3 cellular contexts compared by ENCODE assay signal in the genomic region with DNA sequence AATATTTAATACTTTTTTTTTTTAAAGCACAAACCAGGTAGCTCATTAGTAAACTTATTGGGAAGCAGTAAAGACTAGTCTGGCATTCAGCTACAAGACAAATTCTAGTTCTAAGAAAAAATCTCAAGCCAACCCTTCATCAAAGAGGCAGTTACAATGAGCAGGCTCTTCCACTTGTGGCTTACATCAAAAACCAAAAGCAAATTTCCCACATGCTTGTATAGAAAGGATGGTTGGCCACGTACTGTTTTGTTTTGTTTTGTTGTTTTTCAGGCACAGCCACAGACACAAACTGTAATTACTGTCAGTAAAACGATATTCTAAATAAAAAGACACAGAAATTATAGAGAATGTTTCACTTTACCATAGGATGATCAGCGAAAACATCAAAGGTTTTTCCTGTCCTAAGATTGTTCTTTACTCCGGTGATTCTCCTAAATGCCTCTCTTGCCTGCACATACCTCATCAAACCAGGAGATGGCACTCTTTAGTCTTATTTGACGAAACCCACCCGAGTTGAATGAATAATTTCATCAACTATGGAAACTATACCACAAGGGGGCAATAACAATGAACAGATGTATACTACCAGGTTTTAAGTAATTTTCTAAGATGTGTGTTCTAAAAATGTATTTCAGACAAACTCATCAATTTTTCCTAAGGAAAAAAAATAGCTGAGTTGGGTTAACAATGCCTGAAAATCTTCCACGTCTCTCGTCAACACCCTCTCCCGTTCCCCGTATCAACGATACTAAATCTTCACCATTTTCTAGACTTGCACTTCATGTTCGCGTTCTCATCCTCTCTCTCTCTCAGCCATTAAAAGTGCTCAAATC.
TF ChIP-seq lines count a peak whose summit lies in the region.

No MANE protein-coding gene starts in this region.

TF ChIP-seq in GM23338, 12 proteins besides CTCF, POLR2A, EP300 and RAD21 (continued from another document and continues in another):
- TF ChIP-seq ZNF462 (CRISPR knock-in tag; IDR thresholded peaks at IDR 0.05) (no peak), ZNF331 (CRISPR knock-in tag; IDR thresholded peaks at IDR 0.05; ENCODE audit: low read depth) (no peak), POLR2AphosphoS5 (IDR thresholded peaks at IDR 0.05; ENCODE audit: low read depth) (no peak), EZH2phosphoT487 (IDR thresholded peaks at IDR 0.05; ENCODE audit: unreplicated experiment) (no peak), NANOG (IDR thresholded peaks at IDR 0.05; ENCODE audit: borderline replicate concordance) (no peak)

TF ChIP-seq in SK-N-SH treated with all-trans-retinoic acid at 6 μM for 48 hours, 23 proteins besides CTCF, POLR2A, EP300 and RAD21 (continued from another document):
- TF ChIP-seq ZNF565 (CRISPR knock-in tag; conservative IDR thresholded peaks at IDR 0.05; ENCODE audit: low read depth), result no peak
- TF ChIP-seq TCF4 (CRISPR knock-in tag; IDR thresholded peaks at IDR 0.05; ENCODE audit: borderline replicate concordance), result no peak
- no peak for TF ChIP-seq CSDC2 (CRISPR knock-in tag; IDR thresholded peaks at IDR 0.05)
- no peak for TF ChIP-seq ZC3H10 (CRISPR knock-in tag; IDR thresholded peaks at IDR 0.05)
- TF ChIP-seq SNAI2 (CRISPR knock-in tag; IDR thresholded peaks at IDR 0.05), result no peak
- no peak for TF ChIP-seq OSR1 (CRISPR knock-in tag; IDR thresholded peaks at IDR 0.05)
- TF ChIP-seq CREB5 (CRISPR knock-in tag; IDR thresholded peaks at IDR 0.05; ENCODE audit: low read depth), result no peak
- no peak for TF ChIP-seq ARNTL (CRISPR knock-in tag; IDR thresholded peaks at IDR 0.05; ENCODE audit: borderline replicate concordance, low read depth)
- no peak for TF ChIP-seq ZNF8 (CRISPR knock-in tag; IDR thresholded peaks at IDR 0.05)
- TF ChIP-seq ZNF70 (CRISPR knock-in tag; IDR thresholded peaks at IDR 0.05), result no peak
- TF ChIP-seq ZFP30 (CRISPR knock-in tag; IDR thresholded peaks at IDR 0.05), result no peak
- TF ChIP-seq, protein P1, sequence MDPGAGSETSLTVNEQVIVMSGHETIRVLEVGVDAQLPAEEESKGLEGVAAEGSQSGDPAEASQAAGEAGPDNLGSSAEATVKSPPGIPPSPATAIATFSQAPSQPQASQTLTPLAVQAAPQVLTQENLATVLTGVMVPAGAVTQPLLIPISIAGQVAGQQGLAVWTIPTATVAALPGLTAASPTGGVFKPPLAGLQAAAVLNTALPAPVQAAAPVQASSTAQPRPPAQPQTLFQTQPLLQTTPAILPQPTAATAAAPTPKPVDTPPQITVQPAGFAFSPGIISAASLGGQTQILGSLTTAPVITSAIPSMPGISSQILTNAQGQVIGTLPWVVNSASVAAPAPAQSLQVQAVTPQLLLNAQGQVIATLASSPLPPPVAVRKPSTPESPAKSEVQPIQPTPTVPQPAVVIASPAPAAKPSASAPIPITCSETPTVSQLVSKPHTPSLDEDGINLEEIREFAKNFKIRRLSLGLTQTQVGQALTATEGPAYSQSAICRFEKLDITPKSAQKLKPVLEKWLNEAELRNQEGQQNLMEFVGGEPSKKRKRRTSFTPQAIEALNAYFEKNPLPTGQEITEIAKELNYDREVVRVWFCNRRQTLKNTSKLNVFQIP (CRISPR knock-in tag; IDR thresholded peaks at IDR 0.05; ENCODE audit: borderline replicate concordance, low read depth), result no peak
- no peak for TF ChIP-seq GLIS3 (CRISPR knock-in tag; IDR thresholded peaks at IDR 0.05)
- TF ChIP-seq ESRRG (CRISPR knock-in tag; IDR thresholded peaks at IDR 0.05), result no peak
- TF ChIP-seq TOX (CRISPR knock-in tag; IDR thresholded peaks at IDR 0.05; ENCODE audit: borderline replicate concordance), result no peak

TF ChIP-seq in K562, 482 proteins besides CTCF, POLR2A, EP300 and RAD21 (continues in another document):
- TF ChIP-seq, protein P2, sequence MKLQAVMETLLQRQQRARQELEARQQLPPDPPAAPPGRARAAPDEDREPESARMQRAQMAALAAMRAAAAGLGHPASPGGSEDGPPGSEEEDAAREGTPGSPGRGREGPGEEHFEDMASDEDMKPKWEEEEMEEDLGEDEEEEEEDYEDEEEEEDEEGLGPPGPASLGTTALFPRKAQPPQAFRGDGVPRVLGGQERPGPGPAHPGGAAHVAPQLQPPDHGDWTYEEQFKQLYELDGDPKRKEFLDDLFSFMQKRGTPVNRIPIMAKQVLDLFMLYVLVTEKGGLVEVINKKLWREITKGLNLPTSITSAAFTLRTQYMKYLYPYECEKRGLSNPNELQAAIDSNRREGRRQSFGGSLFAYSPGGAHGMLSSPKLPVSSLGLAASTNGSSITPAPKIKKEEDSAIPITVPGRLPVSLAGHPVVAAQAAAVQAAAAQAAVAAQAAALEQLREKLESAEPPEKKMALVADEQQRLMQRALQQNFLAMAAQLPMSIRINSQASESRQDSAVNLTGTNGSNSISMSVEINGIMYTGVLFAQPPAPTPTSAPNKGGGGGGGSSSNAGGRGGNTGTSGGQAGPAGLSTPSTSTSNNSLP (IDR thresholded peaks at IDR 0.05; ENCODE audit: borderline replicate concordance, low read depth, low read length), result peak; percentile 100
- TF ChIP-seq MYC (IDR thresholded peaks at IDR 0.05; ENCODE audit: low read depth, low read length) (0 out of 2 replicates have a peak, but pooled peaks have one; percentile 12), MYC (CRISPR knock-in tag; IDR thresholded peaks at IDR 0.05; ENCODE audit: borderline replicate concordance, low read depth) (no peak), CTCFL (IDR thresholded peaks at IDR 0.05; ENCODE audit: borderline replicate concordance, insufficient read depth, low read depth, low read length, poor library complexity, severe bottlenecking) (peak; percentile 18), RCOR1 (IDR thresholded peaks at IDR 0.05; ENCODE audit: borderline replicate concordance in 1 of 2, low read depth in 2 of 2, low read length in 2 of 2) (0 out of 4 replicates have a peak, but pooled peaks of 1 of the 2 experiments have one; percentile 9), LEF1 (IDR thresholded peaks at IDR 0.05) (peak; percentile 37; the same call in 1 of the 2 replicates), ZNF197 (CRISPR knock-in tag; IDR thresholded peaks at IDR 0.05; ENCODE audit: low read depth) (no peak), SOX6 (IDR thresholded peaks at IDR 0.05) (peak; percentile 40; the same call in 1 of the 2 replicates), SMC3 (conservative IDR thresholded peaks at IDR 0.05; ENCODE audit: insufficient read depth, low read depth, low read length) (peak; percentile 97), ESRRA (IDR thresholded peaks at IDR 0.05; ENCODE audit: borderline replicate concordance, low read depth) (peak; percentile 96), E2F3 (CRISPR knock-in tag; IDR thresholded peaks at IDR 0.05) (no peak), CREM (IDR thresholded peaks at IDR 0.05; ENCODE audit: low read depth) (peak; percentile 42), CC2D1A (IDR thresholded peaks at IDR 0.05) (peak; percentile 80), ZNF316 (IDR thresholded peaks at IDR 0.05) (peak; percentile 80), MAFK (IDR thresholded peaks at IDR 0.05; ENCODE audit: low read length) (0 out of 2 replicates have a peak, but pooled peaks have one; percentile 8), ZBTB7A (IDR thresholded peaks at IDR 0.05; ENCODE audit: borderline replicate concordance, control insufficient read depth, low read depth, low read length) (no peak), TOE1 (IDR thresholded peaks at IDR 0.05; ENCODE audit: borderline replicate concordance) (no peak), TOE1 (CRISPR knock-in tag; IDR thresholded peaks at IDR 0.05; ENCODE audit: borderline replicate concordance, low read depth) (no peak), ZBTB2 (IDR thresholded peaks at IDR 0.05) (no peak), PBX2 (CRISPR knock-in tag; IDR thresholded peaks at IDR 0.05; ENCODE audit: low read depth) (no peak), PBX2 (tag; conservative IDR thresholded peaks at IDR 0.05; ENCODE audit: low read depth) (0 out of 2 replicates have a peak, but pooled peaks have one; percentile 16), MAZ (CRISPR knock-in tag; conservative IDR thresholded peaks at IDR 0.05 in 1 of 2, IDR thresholded peaks at IDR 0.05 in 1 of 2) (peak in 1 of 2 experiments; percentile 43; a peak in 1 of 4 replicates), JUND (IDR thresholded peaks at IDR 0.05; ENCODE audit: borderline replicate concordance, low read depth, low read length) (peak; percentile 32; the same call in 1 of the 2 replicates), JUND (tag; IDR thresholded peaks at IDR 0.05; ENCODE audit: borderline replicate concordance, low read depth, low read length) (no peak), NBN (IDR thresholded peaks at IDR 0.05; ENCODE audit: low read depth) (0 out of 2 replicates have a peak, but pooled peaks have one; percentile 72), CSDE1 (IDR thresholded peaks at IDR 0.05) (no peak), NFATC3 (IDR thresholded peaks at IDR 0.05) (peak; percentile 62; the same call in 1 of the 2 replicates), POLR2H (tag; IDR thresholded peaks at IDR 0.05; ENCODE audit: low read depth) (0 out of 2 replicates have a peak, but pooled peaks have one; percentile 28), BRCA1 (IDR thresholded peaks at IDR 0.05) (no peak), BRCA1 (CRISPR knock-in tag; IDR thresholded peaks at IDR 0.05) (no peak), L3MBTL2 (IDR thresholded peaks at IDR 0.05) (0 out of 2 replicates have a peak, but pooled peaks have one; percentile 29), RFX1 (IDR thresholded peaks at IDR 0.05) (no peak), HDAC3 (IDR thresholded peaks at IDR 0.05; ENCODE audit: borderline replicate concordance, partially characterized antibody) (peak; percentile 29), C11orf30 (IDR thresholded peaks at IDR 0.05; ENCODE audit: low read depth) (peak; percentile 75), ZNF24 (IDR thresholded peaks at IDR 0.05) (peak; percentile 24; the same call in 1 of the 2 replicates), TEAD1 (CRISPR knock-in tag; IDR thresholded peaks at IDR 0.05) (0 out of 4 replicates have a peak, but pooled peaks of 1 of the 2 experiments have one; percentile 42), MAFF (IDR thresholded peaks at IDR 0.05; ENCODE audit: low read length) (peak; percentile 7; the same call in 1 of the 2 replicates), GATAD2B (IDR thresholded peaks at IDR 0.05; ENCODE audit: borderline replicate concordance) (peak; percentile 70), ARID2 (IDR thresholded peaks at IDR 0.05) (peak; percentile 95)
- TF ChIP-seq, protein P3, sequence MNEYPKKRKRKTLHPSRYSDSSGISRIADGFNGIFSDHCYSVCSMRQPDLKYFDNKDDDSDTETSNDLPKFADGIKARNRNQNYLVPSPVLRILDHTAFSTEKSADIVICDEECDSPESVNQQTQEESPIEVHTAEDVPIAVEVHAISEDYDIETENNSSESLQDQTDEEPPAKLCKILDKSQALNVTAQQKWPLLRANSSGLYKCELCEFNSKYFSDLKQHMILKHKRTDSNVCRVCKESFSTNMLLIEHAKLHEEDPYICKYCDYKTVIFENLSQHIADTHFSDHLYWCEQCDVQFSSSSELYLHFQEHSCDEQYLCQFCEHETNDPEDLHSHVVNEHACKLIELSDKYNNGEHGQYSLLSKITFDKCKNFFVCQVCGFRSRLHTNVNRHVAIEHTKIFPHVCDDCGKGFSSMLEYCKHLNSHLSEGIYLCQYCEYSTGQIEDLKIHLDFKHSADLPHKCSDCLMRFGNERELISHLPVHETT (CRISPR knock-in tag; conservative IDR thresholded peaks at IDR 0.05 in 1 of 2, IDR thresholded peaks at IDR 0.05 in 1 of 2), result 0 out of 4 replicates have a peak, but pooled peaks of 1 of the 2 experiments have one; percentile 23
- TF ChIP-seq, protein P4, sequence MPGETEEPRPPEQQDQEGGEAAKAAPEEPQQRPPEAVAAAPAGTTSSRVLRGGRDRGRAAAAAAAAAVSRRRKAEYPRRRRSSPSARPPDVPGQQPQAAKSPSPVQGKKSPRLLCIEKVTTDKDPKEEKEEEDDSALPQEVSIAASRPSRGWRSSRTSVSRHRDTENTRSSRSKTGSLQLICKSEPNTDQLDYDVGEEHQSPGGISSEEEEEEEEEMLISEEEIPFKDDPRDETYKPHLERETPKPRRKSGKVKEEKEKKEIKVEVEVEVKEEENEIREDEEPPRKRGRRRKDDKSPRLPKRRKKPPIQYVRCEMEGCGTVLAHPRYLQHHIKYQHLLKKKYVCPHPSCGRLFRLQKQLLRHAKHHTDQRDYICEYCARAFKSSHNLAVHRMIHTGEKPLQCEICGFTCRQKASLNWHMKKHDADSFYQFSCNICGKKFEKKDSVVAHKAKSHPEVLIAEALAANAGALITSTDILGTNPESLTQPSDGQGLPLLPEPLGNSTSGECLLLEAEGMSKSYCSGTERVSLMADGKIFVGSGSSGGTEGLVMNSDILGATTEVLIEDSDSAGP (CRISPR knock-in tag; IDR thresholded peaks at IDR 0.05), result no peak
